In the genomic region with DNA sequence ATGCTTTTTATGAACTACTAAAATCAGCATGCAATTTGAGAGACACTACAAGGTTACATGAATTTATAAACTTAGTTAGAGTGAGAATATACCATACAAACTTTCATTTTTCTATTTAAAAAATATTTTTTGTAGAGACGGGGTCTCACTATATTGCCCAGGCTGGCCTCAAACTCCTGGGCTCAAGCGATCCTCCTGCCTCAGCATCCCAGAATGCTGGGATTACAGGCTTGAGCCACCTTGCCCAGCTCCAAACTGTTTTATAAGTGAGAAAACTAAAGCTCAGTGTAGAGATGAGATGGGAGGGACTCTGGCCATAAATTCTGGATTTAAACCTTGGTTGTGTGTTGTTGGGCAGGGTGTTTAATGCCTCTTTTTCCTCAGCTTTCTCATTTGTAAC, we compare ENCODE assay signal across 1 cellular context.
TF ChIP-seq lines count a peak whose summit lies in the region.

No MANE protein-coding gene starts in this region.

TF ChIP-seq in H1, 55 proteins besides CTCF, POLR2A, EP300 and RAD21:
- TF ChIP-seq POLR2AphosphoS5 (IDR thresholded peaks at IDR 0.05; ENCODE audit: low read depth, low read length) (no peak), HDAC2 (IDR thresholded peaks at IDR 0.05; ENCODE audit: borderline replicate concordance in 1 of 2, low read depth in 2 of 2, low read length in 2 of 2) (no peak), YY1 (IDR thresholded peaks at IDR 0.05; ENCODE audit: low read depth, low read length) (no peak), FOSL1 (IDR thresholded peaks at IDR 0.05; ENCODE audit: insufficient read depth, low read depth, low read length) (no peak), RFX5 (IDR thresholded peaks at IDR 0.05; ENCODE audit: borderline replicate concordance, low read depth, low read length) (no peak)
